ENCODE assay signal across 22 cellular contexts in genomic region chr13:92510416-92510815, GRCh38.
DNase-seq lines count a peak whose midpoint lies in the region; ATAC-seq, FAIRE-seq and TF ChIP-seq lines count a peak whose summit lies in the region.
"Had no signal": no experiment of that assay in that cellular context is flagged by ENCODE, and none has a peak within 500 bp of the region (broad histone marks: within the 10 kb centered on the region; RNA-seq: fewer than 3 reads in every experiment).

No MANE protein-coding gene starts in this region.

- no peak overlapping the region for H3K27ac Mint-ChIP-seq in activated T-helper 2 cell treated with anti-CD3 and anti-CD28 coated beads, Interferon-gamma antibody, Interleukin-2, Interleukin-4, amounts not matched to agents 10 μg/mL and 5 μg/mL and 100 μg/mL, durations not matched to agents 14 hours and 24 hours and 36 hours
- H3K27ac Mint-ChIP-seq: activated B cell treated with CpG ODN at 0.5 μM for 24 hours; activated CD4-positive, alpha-beta memory T cell treated with anti-CD3 and anti-CD28 coated beads, Interleukin-2, amount 10 ng/mL, durations not matched to agents 7 days and 5 days had no signal

- H3K27me3 Mint-ChIP-seq in activated T-helper 2 cell treated with anti-CD3 and anti-CD28 coated beads, Interferon-gamma antibody, Interleukin-2, Interleukin-4, amounts not matched to agents 10 μg/mL and 5 μg/mL and 100 μg/mL, durations not matched to agents 14 hours and 24 hours and 36 hours (ENCODE audit: low read depth), result no peaks in the 10 kb centered on the region
- H3K27me3 Mint-ChIP-seq: activated B cell treated with CpG ODN at 0.5 μM for 24 hours; activated CD4-positive, alpha-beta memory T cell treated with anti-CD3 and anti-CD28 coated beads, Interleukin-2, amount 10 ng/mL, durations not matched to agents 7 days and 5 days had no signal

- FAIRE-seq in HepG2 (lab: Jason Lieb, UNC), result no peak
- FAIRE-seq: GM12891 had no signal

- dilution Hi-C loops in IMR-90 (cut with HindIII; ENCODE audit: low sequenced_read_pairs, unreplicated experiment), result no loop called here

- peak overlapping the region; percentile 97; the same call in 1 of the 2 replicates for H3K18ac ChIP-seq in IMR-90 (ENCODE audit: low read depth, low read length)

- H3K4me1 Mint-ChIP-seq in activated T-helper 2 cell treated with anti-CD3 and anti-CD28 coated beads, Interferon-gamma antibody, Interleukin-2, Interleukin-4, amounts not matched to agents 10 μg/mL and 5 μg/mL and 100 μg/mL, durations not matched to agents 14 hours and 24 hours and 36 hours (ENCODE audit: low read depth), result no peaks in the 10 kb centered on the region
- H3K4me1 Mint-ChIP-seq: activated B cell treated with CpG ODN at 0.5 μM for 24 hours; activated CD4-positive, alpha-beta memory T cell treated with anti-CD3 and anti-CD28 coated beads, Interleukin-2, amount 10 ng/mL, durations not matched to agents 7 days and 5 days had no signal

- BruUV-seq in IMR-90 (replicated peaks; lab: Mats Ljungman, UMichigan), result no TSS peak
- BruUV-seq in HepG2 (replicated peaks; lab: Mats Ljungman, UMichigan), result no TSS peak

- H3K9me3 ChIP-seq in AG04450 (ENCODE audit: control insufficient read depth, insufficient read depth, low read length), result no peaks in the 10 kb centered on the region
- no peaks in the 10 kb centered on the region for H3K9me3 ChIP-seq in IMR-90 (ENCODE audit: control insufficient read depth, insufficient read depth, low read length)
- H3K9me3 ChIP-seq in HepG2 (ENCODE audit: low read length), result no peaks in the 10 kb centered on the region
- H3K9me3 ChIP-seq: ascending aorta had no signal

- peak overlapping the region; percentile 45; the same call in 1 of the 2 replicates for H4K91ac ChIP-seq in IMR-90 (ENCODE audit: insufficient read depth, low read depth, low read length)

- H3K4me2 ChIP-seq in IMR-90 (ENCODE audit: low read depth, low read length), result peak overlapping the region; percentile 17; the same call in 1 of the 2 replicates
- H3K4me2 ChIP-seq in HepG2 (ENCODE audit: low read depth, low read length), result no peak overlapping the region

- POLR2A ChIA-PET in AG04450 (lab: Yijun Ruan, JAX) (interaction anchor here (0.9 kb wide), 1 partner anchor 10 kb away, joined by 3 read pairs; no protein-coding TSS in a partner anchor), IMR-90 (lab: Charles Lee; ENCODE audit: unreplicated experiment) (interaction anchor here (0.6 kb wide), 1 partner anchor 390 kb away, joined by 3 read pairs; no protein-coding TSS in a partner anchor), HepG2 (lab: Yijun Ruan, JAX) (no interaction called here)

- peak overlapping the region; percentile 53 to 71; a peak in 2 of 4 replicates for H4K8ac ChIP-seq in IMR-90 (ENCODE audit: low read depth in 2 of 2, low read length in 2 of 2)

- TF ChIP-seq EP300 in HepG2 (IDR thresholded peaks at IDR 0.05; ENCODE audit: low read depth in 2 of 2, low read length in 2 of 2), result no peak
- no peak for TF ChIP-seq EP300 in HepG2 (CRISPR knock-in tag; IDR thresholded peaks at IDR 0.05; ENCODE audit: borderline replicate concordance)

- H2AFZ ChIP-seq in IMR-90 (replicated peaks; ENCODE audit: low read length, poor library complexity), result no peak overlapping the region
- H2AFZ ChIP-seq in HepG2 (ENCODE audit: low read length), result no peak overlapping the region

- H3K4me3 ChIP-seq in AG04450 (ENCODE audit: low read depth, low read length) (no peak overlapping the region), IMR-90 (ENCODE audit: insufficient read depth, low read depth, low read length) (no peak overlapping the region), astrocyte of the spinal cord (ENCODE audit: low read depth, low read length) (no peak overlapping the region), HepG2 (replicated peaks in 1 of 3; ENCODE audit: insufficient read depth in 1 of 3, low read depth in 2 of 3, low read length in 3 of 3) (no peak overlapping the region)
- H3K4me3 ChIP-seq: ascending aorta had no signal

- H2BK120ac ChIP-seq in IMR-90 (ENCODE audit: low read depth, low read length), result peak overlapping the region; percentile 79

- in situ Hi-C loops in IMR-90 (cut with MboI; ENCODE audit: low sequenced_read_pairs) (no loop called here), astrocyte of the spinal cord (cut with HindIII; ENCODE audit: low sequenced_read_pairs) (no loop called here), HepG2 (cut with HindIII; ENCODE audit: extremely low pct_ligation_motif_present, low pct_unique_long_range_greater_than_20kb) (no loop called here)

- WGBS in IMR-90 (ENCODE audit: extremely low coverage in 2 of 2, insufficient read length in 1 of 2), 2 experiments, result no CpG with 5 or more reads among the region's 2 CpGs
- WGBS in HepG2 (ENCODE audit: low lambda C conversion rate), result 0% methylated on average over 2 of the region's 2 CpGs

- H3K36me3 ChIP-seq in IMR-90 (ENCODE audit: control insufficient read depth, insufficient read depth, low read length), result no peaks in the 10 kb centered on the region
- no peaks in the 10 kb centered on the region for H3K36me3 ChIP-seq in HepG2 (replicated peaks in 1 of 2; ENCODE audit: control insufficient read depth in 1 of 2, insufficient read depth in 2 of 2, low read length in 2 of 2)
- H3K36me3 ChIP-seq: ascending aorta had no signal

- H2BK5ac ChIP-seq in IMR-90 (ENCODE audit: low read depth, low read length, poor library complexity, severe bottlenecking), result peak overlapping the region; percentile 65

- TF ChIP-seq POLR2A in IMR-90 (IDR thresholded peaks at IDR 0.05; ENCODE audit: low read depth, low read length), result no peak
- TF ChIP-seq POLR2A in HepG2 (IDR thresholded peaks at IDR 0.05; ENCODE audit: insufficient read depth in 1 of 2, low read depth in 2 of 2, low read length in 2 of 2), result no peak

- H3K56ac ChIP-seq in IMR-90 (ENCODE audit: extremely low read depth, insufficient read depth, low read length), result peak overlapping the region; percentile 32; the same call in 1 of the 2 replicates

- no peaks in the 10 kb centered on the region for H3K36me3 Mint-ChIP-seq in activated T-helper 2 cell treated with anti-CD3 and anti-CD28 coated beads, Interferon-gamma antibody, Interleukin-2, Interleukin-4, amounts not matched to agents 10 μg/mL and 5 μg/mL and 100 μg/mL, durations not matched to agents 14 hours and 24 hours and 36 hours (ENCODE audit: low read depth)

- TF ChIP-seq CTCF in AG04450 (IDR thresholded peaks at IDR 0.05; ENCODE audit: low read depth, low read length) (no peak), IMR-90 (conservative IDR thresholded peaks at IDR 0.05; ENCODE audit: low read depth, low read length) (no peak), astrocyte of the spinal cord (IDR thresholded peaks at IDR 0.05; ENCODE audit: low read depth, low read length) (no peak), HepG2 (CRISPR knock-in tag; IDR thresholded peaks at IDR 0.05) (no peak)

- peak; percentile 68 for DNase-seq in AG04450 (ENCODE audit: low read depth, low spot score)
- peak; percentile 75 for DNase-seq in IMR-90
- peak; percentile 72 for DNase-seq in astrocyte of the spinal cord (ENCODE audit: low read depth, low spot score)
- peak; percentile 58 for DNase-seq in islet precursor cell
- no peak for DNase-seq in activated T-helper 2 cell treated with anti-CD3 and anti-CD28 coated beads, Interferon-gamma antibody, Interleukin-2, Interleukin-4, amounts not matched to agents 10 μg/mL and 5 μg/mL and 100 μg/mL, durations not matched to agents 14 hours and 24 hours and 36 hours (ENCODE audit: low spot score)
- DNase-seq in HepG2 (ENCODE audit: low spot score), result no peak
- DNase-seq: activated B cell treated with CpG ODN at 0.5 μM for 24 hours; activated CD4-positive, alpha-beta memory T cell treated with anti-CD3 and anti-CD28 coated beads, Interleukin-2, amount 10 ng/mL, durations not matched to agents 7 days and 5 days; activated naive CD4-positive, alpha-beta T cell treated with anti-CD3 and anti-CD28 coated beads, Interleukin-2, amount 50 U/mL, for 16 hours; activated T-cell treated with anti-CD3 and anti-CD28 coated beads, Interleukin-2, amount 50 U/mL, for 1 hour; cortex of kidney; hypothalamus; left colon; NCI-H1436 treated with DMSO at 0.1 percent for 48 hours; NCI-H748 treated with DMSO at 0.1 percent for 48 hours; retina had no signal

- H2AK5ac ChIP-seq in IMR-90 (ENCODE audit: low read depth, low read length), result no peak overlapping the region

- no peak overlapping the region for H3K4me3 Mint-ChIP-seq in activated T-helper 2 cell treated with anti-CD3 and anti-CD28 coated beads, Interferon-gamma antibody, Interleukin-2, Interleukin-4, amounts not matched to agents 10 μg/mL and 5 μg/mL and 100 μg/mL, durations not matched to agents 14 hours and 24 hours and 36 hours (ENCODE audit: low read depth)
- H3K4me3 Mint-ChIP-seq: activated B cell treated with CpG ODN at 0.5 μM for 24 hours; activated CD4-positive, alpha-beta memory T cell treated with anti-CD3 and anti-CD28 coated beads, Interleukin-2, amount 10 ng/mL, durations not matched to agents 7 days and 5 days; neural crest cell had no signal

- no peak overlapping the region for H2AK9ac ChIP-seq in IMR-90 (replicated peaks; ENCODE audit: low read depth, low read length, poor library complexity)

- H3K9me1 ChIP-seq in IMR-90 (ENCODE audit: insufficient read depth, low read length), result no peaks in the 10 kb centered on the region

- intact Hi-C loops in IMR-90 (cut with micrococcal nuclease) (no loop called here), HepG2 (cut with micrococcal nuclease; ENCODE audit: unreplicated experiment) (no loop called here)
- intact Hi-C loops in activated T-helper 2 cell treated with anti-CD3 and anti-CD28 coated beads, Interferon-gamma antibody, Interleukin-2, Interleukin-4, amounts not matched to agents 10 μg/mL and 5 μg/mL and 100 μg/mL, durations not matched to agents 14 hours and 24 hours and 36 hours (cut with micrococcal nuclease), result no loop called here

- no peak for TF ChIP-seq RAD21 in IMR-90 (IDR thresholded peaks at IDR 0.05; ENCODE audit: low read length)
- TF ChIP-seq RAD21 in HepG2 (CRISPR knock-in tag; IDR thresholded peaks at IDR 0.05), result no peak

- ATAC-seq in IMR-90 (ENCODE audit: low read depth) (peak; percentile 86), GM21576 (IDR thresholded peaks at IDR 0.05; ENCODE audit: unreplicated experiment) (no peak), HepG2 (no peak), HG03442 (IDR thresholded peaks at IDR 0.05; ENCODE audit: unreplicated experiment) (no peak)
- ATAC-seq: left colon had no signal

- H3K79me2 ChIP-seq in HepG2 (ENCODE audit: insufficient read depth, low read length), result no peaks in the 10 kb centered on the region

- H3K4me1 ChIP-seq in IMR-90 (ENCODE audit: control insufficient read depth, insufficient read depth, low read length), result peaks cover 3% of the 10 kb centered on the region; the same call in 1 of the 2 replicates
- no peaks in the 10 kb centered on the region for H3K4me1 ChIP-seq in HepG2 (ENCODE audit: insufficient read depth, low read length)
- H3K4me1 ChIP-seq: ascending aorta had no signal

- H3K9ac ChIP-seq in IMR-90 (ENCODE audit: low read depth, low read length), result no peak overlapping the region
- no peak overlapping the region for H3K9ac ChIP-seq in HepG2 (ENCODE audit: insufficient read depth, low read depth, low read length)

- no peaks in the 10 kb centered on the region for H4K20me1 ChIP-seq in IMR-90 (ENCODE audit: insufficient read depth, low read length)
- no peaks in the 10 kb centered on the region for H4K20me1 ChIP-seq in HepG2 (ENCODE audit: insufficient read depth, low read length)

- H2BK20ac ChIP-seq in IMR-90 (ENCODE audit: low read depth, low read length), result peak overlapping the region; percentile 92

- H2BK15ac ChIP-seq in IMR-90 (ENCODE audit: low read depth, low read length), result peak overlapping the region; percentile 68; the same call in 1 of the 3 replicates

- H3K27ac ChIP-seq in AG04450 (ENCODE audit: low read depth, low read length) (no peak overlapping the region), IMR-90 (ENCODE audit: insufficient read depth, low read length) (peak overlapping the region; percentile 9; the same call in 1 of the 2 replicates), HepG2 (ENCODE audit: extremely low read length, insufficient read depth, low read length) (no peak overlapping the region)
- H3K27ac ChIP-seq: ascending aorta, C4-2B had no signal

- peak overlapping the region; percentile 61; the same call in 1 of the 2 replicates for H3K4ac ChIP-seq in IMR-90 (ENCODE audit: low read depth, low read length)

- peak overlapping the region; percentile 18; the same call in 1 of the 2 replicates for H3K14ac ChIP-seq in IMR-90 (replicated peaks; ENCODE audit: low read depth, low read length)

- no peak overlapping the region for H4K5ac ChIP-seq in IMR-90 (ENCODE audit: low read depth, low read length)

- peak overlapping the region; percentile 40; the same call in 1 of the 2 replicates for H3K23ac ChIP-seq in IMR-90 (ENCODE audit: low read depth, low read length)

- no peaks in the 10 kb centered on the region for H3K27me3 ChIP-seq in AG04450 (ENCODE audit: control insufficient read depth, insufficient read depth, low read length)
- H3K27me3 ChIP-seq in IMR-90 (ENCODE audit: control insufficient read depth, insufficient read depth, low read length), result no peaks in the 10 kb centered on the region
- no peaks in the 10 kb centered on the region for H3K27me3 ChIP-seq in HepG2 (ENCODE audit: control insufficient read depth in 1 of 2, insufficient read depth in 2 of 2, low read length in 2 of 2)
- H3K27me3 ChIP-seq: ascending aorta had no signal

- peaks cover 3% of the 10 kb centered on the region for H3K9me3 Mint-ChIP-seq in activated T-helper 2 cell treated with anti-CD3 and anti-CD28 coated beads, Interferon-gamma antibody, Interleukin-2, Interleukin-4, amounts not matched to agents 10 μg/mL and 5 μg/mL and 100 μg/mL, durations not matched to agents 14 hours and 24 hours and 36 hours
- H3K9me3 Mint-ChIP-seq: neural crest cell had no signal

- no peaks in the 10 kb centered on the region for H3K79me1 ChIP-seq in IMR-90 (ENCODE audit: low read depth in 1 of 2, low read length in 2 of 2)

- CTCF ChIA-PET in AG04450 (lab: Charles Lee) (no interaction called here), IMR-90 (lab: Yijun Ruan, JAX) (no interaction called here), HepG2 (lab: Yijun Ruan, JAX; ENCODE audit: low intra/inter-chr PET ratio, low total read pairs) (no interaction called here)

Comparison
In these comparisons a context has a peak if more than half of its experiments do, and no peak if none do; other contexts are left out.
1. DNase-seq: peak in AG04450 (single experiment), IMR-90 (single experiment), astrocyte of the spinal cord (single experiment) and islet precursor cell (single experiment); none in activated T-helper 2 cell treated with anti-CD3 and anti-CD28 coated beads, Interferon-gamma antibody, Interleukin-2, Interleukin-4, amounts not matched to agents 10 μg/mL and 5 μg/mL and 100 μg/mL, durations not matched to agents 14 hours and 24 hours and 36 hours (single experiment) and HepG2 (single experiment).